ENCODE assay signal across 1 cellular context in genomic region chr17:65093930-65094329, GRCh38.
TF ChIP-seq lines count a peak whose summit lies in the region.

No MANE protein-coding gene starts in this region.

TF ChIP-seq in IMR-90, 13 proteins besides CTCF, POLR2A, EP300 and RAD21 (continued from another document):
- no peak for TF ChIP-seq CEBPB (IDR thresholded peaks at IDR 0.05; ENCODE audit: low read depth, low read length)
- no peak for TF ChIP-seq NFE2L2 (IDR thresholded peaks at IDR 0.05; ENCODE audit: low read depth, low read length)
- TF ChIP-seq RFX5 (IDR thresholded peaks at IDR 0.05; ENCODE audit: low read depth, low read length): no peak
- no peak for TF ChIP-seq MXI1 (IDR thresholded peaks at IDR 0.05; ENCODE audit: borderline replicate concordance, low read depth, low read length)
- no peak for TF ChIP-seq MAZ (IDR thresholded peaks at IDR 0.05; ENCODE audit: borderline replicate concordance, low read depth, low read length)
- TF ChIP-seq, protein P1, sequence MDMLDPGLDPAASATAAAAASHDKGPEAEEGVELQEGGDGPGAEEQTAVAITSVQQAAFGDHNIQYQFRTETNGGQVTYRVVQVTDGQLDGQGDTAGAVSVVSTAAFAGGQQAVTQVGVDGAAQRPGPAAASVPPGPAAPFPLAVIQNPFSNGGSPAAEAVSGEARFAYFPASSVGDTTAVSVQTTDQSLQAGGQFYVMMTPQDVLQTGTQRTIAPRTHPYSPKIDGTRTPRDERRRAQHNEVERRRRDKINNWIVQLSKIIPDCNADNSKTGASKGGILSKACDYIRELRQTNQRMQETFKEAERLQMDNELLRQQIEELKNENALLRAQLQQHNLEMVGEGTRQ (IDR thresholded peaks at IDR 0.05; ENCODE audit: low read depth, low read length): no peak
- no peak for TF ChIP-seq BHLHE40 (IDR thresholded peaks at IDR 0.05; ENCODE audit: low read depth, low read length)
- TF ChIP-seq, protein P2, sequence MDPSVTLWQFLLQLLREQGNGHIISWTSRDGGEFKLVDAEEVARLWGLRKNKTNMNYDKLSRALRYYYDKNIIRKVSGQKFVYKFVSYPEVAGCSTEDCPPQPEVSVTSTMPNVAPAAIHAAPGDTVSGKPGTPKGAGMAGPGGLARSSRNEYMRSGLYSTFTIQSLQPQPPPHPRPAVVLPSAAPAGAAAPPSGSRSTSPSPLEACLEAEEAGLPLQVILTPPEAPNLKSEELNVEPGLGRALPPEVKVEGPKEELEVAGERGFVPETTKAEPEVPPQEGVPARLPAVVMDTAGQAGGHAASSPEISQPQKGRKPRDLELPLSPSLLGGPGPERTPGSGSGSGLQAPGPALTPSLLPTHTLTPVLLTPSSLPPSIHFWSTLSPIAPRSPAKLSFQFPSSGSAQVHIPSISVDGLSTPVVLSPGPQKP (IDR thresholded peaks at IDR 0.05; ENCODE audit: borderline replicate concordance, low read depth, low read length): no peak
